In genomic region chr6:157667211-157668033, GRCh38 we compare ENCODE assay signal across 8 cellular contexts.
DNase-seq lines count a peak whose midpoint lies in the region; ATAC-seq and TF ChIP-seq lines count a peak whose summit lies in the region.

No MANE protein-coding gene starts in this region.

- H3K36me3 Mint-ChIP-seq in brain: peaks cover 19% of the 10 kb centered on the region

- peaks cover 0 to 6% (median 5%) of the 10 kb centered on the region in 5 experiments for H3K9me3 Mint-ChIP-seq in brain

- peak overlapping the region in 1 of 5 experiments; percentile 7 for H3K4me3 Mint-ChIP-seq in brain

- DNase-seq in AG09309 (ENCODE audit: low read depth) (peak; percentile 89), NCI-H1092 treated with DMSO at 0.1 percent for 48 hours (lab: John Stamatoyannopoulos, UW) (peak; percentile 72), T-helper 22 cell (ENCODE audit: low read depth) (peak; percentile 7), iris pigment epithelial cell (ENCODE audit: low read depth) (peak; percentile 59)
- DNase-seq in stimulated activated CD4-positive, alpha-beta T cell treated with anti-CD3 and anti-CD28 coated beads, Interleukin-2, amount 100 ng/mL, for 4 hours (ENCODE audit: low read depth): peak; percentile 39

- peak overlapping the region in 2 of 5 experiments; percentile 11 to 34 for H3K27ac Mint-ChIP-seq in brain

- no peak overlapping the region for H3K4me3 ChIP-seq in AG09309 (ENCODE audit: control insufficient read depth, low read depth, low read length)

- no peaks in the 10 kb centered on the region for H3K27me3 Mint-ChIP-seq in brain

- TF ChIP-seq CTCF in AG09309 (IDR thresholded peaks at IDR 0.05; ENCODE audit: control insufficient read depth, insufficient read depth, low read depth, low read length, missing control alignments): peak; percentile 90
- peak; percentile 87 to 88 for TF ChIP-seq CTCF in brain (conservative IDR thresholded peaks at IDR 0.05)

- peaks cover 22% of the 10 kb centered on the region for H3K4me1 Mint-ChIP-seq in brain

- peak; percentile 55 for ATAC-seq in GM18498 (IDR thresholded peaks at IDR 0.05; ENCODE audit: unreplicated experiment)
- ATAC-seq in HG03097 (IDR thresholded peaks at IDR 0.05; ENCODE audit: low FRiP score, unreplicated experiment): no peak

Comparison
In these comparisons a context has a peak if more than half of its experiments do, and no peak if none do; other contexts are left out.
1. DNase-seq: peak in every context shown above with its lines; median percentile 89 in AG09309; 72 in NCI-H1092 treated with DMSO at 0.1 percent for 48 hours; 59 in iris pigment epithelial cell; 39 in stimulated activated CD4-positive, alpha-beta T cell treated with anti-CD3 and anti-CD28 coated beads, Interleukin-2, amount 100 ng/mL, for 4 hours; 7 in T-helper 22 cell.